In the genomic region with DNA sequence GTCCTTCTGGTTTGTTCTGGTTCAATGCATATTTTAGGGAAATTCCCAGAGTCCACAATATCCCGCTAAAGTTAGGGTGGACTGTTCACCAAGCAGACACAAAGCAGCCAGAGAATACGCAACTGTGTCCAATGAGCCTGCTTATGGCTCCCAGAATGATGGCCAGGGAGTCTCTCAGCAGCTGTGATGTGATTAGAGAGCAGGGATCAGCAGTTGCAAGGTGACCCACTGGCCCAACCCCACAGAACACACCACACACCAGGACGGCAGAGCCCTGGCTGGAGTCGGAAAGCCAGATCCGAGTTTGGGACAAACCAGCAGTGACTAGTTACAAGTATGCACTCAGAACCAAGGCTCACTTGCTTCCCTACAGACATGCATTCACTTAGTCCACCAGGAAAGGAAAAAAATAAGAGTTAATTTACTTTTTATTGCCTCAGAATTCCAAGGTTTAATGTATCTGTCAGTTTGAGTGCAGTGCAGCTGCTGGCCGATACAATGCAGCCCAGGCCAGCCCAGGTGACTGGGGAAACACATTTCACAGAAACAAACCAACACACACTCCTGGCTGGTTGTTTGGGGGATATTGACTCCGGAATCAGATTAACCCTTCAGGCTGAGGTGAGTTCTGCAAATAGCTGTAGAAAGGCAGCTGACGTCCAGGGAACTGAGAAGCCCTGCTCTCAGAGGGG, we compare ENCODE assay signal across 14 cellular contexts.
DNase-seq lines count a peak whose midpoint lies in the region; ATAC-seq and TF ChIP-seq lines count a peak whose summit lies in the region.
"Had no signal": no experiment of that assay in that cellular context is flagged by ENCODE, and none has a peak within 500 bp of the region (broad histone marks: within the 10 kb centered on the region; RNA-seq: fewer than 3 reads in every experiment).

No MANE protein-coding gene starts in this region.

- H3K9me2 ChIP-seq in GM23338 (ENCODE audit: insufficient read depth) (no peaks in the 10 kb centered on the region), hepatocyte (replicated peaks; ENCODE audit: insufficient read depth) (no peaks in the 10 kb centered on the region)

- WGBS in hepatocyte (ENCODE audit: low lambda C conversion rate, missing lambda C conversion rate): 64% methylated on average over 8 of the region's 8 CpGs

- H4K20me1 ChIP-seq in GM23338 (replicated peaks; ENCODE audit: insufficient read depth) (peaks cover 6% of the 10 kb centered on the region; the same call in 1 of the 2 replicates), hepatocyte (ENCODE audit: insufficient read depth, poor library complexity, severe bottlenecking) (peaks cover 2% of the 10 kb centered on the region)

- CTCF ChIA-PET in A673 (lab: Charles Lee): no interaction called here

- no peaks in the 10 kb centered on the region for H3K9me3 ChIP-seq in WERI-Rb-1 (ENCODE audit: severe bottlenecking)
- H3K9me3 ChIP-seq in hepatocyte (ENCODE audit: low read depth): no peaks in the 10 kb centered on the region
- no peaks in the 10 kb centered on the region for H3K9me3 ChIP-seq in A673 (ENCODE audit: low read depth, low read length, poor library complexity, severe bottlenecking)
- H3K9me3 ChIP-seq: adrenal gland had no signal

- H3K4me1 ChIP-seq in GM23338 (ENCODE audit: insufficient read depth) (0 out of 2 replicates have a peak, but pooled peaks cover 4% of the 10 kb centered on the region), hepatocyte (ENCODE audit: insufficient read depth) (peaks cover 86% of the 10 kb centered on the region), A673 (ENCODE audit: insufficient read depth, low read length, poor library complexity, severe bottlenecking) (peaks cover 41% of the 10 kb centered on the region)

- no peak overlapping the region for H3K4me2 ChIP-seq in GM23338
- H3K4me2 ChIP-seq in hepatocyte: no peak overlapping the region

- H3K27me3 Mint-ChIP-seq in GM23338 (ENCODE audit: insufficient read depth, low read depth, poor library complexity) (peaks cover 5% of the 10 kb centered on the region), progenitor cell of endocrine pancreas (no peaks in the 10 kb centered on the region)

- H3K27me3 ChIP-seq in GM23338 (ENCODE audit: insufficient read depth) (no peaks in the 10 kb centered on the region), WERI-Rb-1 (ENCODE audit: insufficient read depth, low read depth, severe bottlenecking) (no peaks in the 10 kb centered on the region), hepatocyte (no peaks in the 10 kb centered on the region), A673 (replicated peaks; ENCODE audit: insufficient read depth, low read depth, low read length, poor library complexity) (no peaks in the 10 kb centered on the region)
- H3K27me3 ChIP-seq: adrenal gland, foreskin keratinocyte had no signal

- intact Hi-C loops in sciatic nerve (cut with DNase I): no loop called here
- intact Hi-C loops in A673 (cut with micrococcal nuclease; ENCODE audit: unreplicated experiment): no loop called here

- H3K36me3 Mint-ChIP-seq in GM23338 (ENCODE audit: low read depth): peaks cover 5% of the 10 kb centered on the region
- peaks cover 4% of the 10 kb centered on the region for H3K36me3 Mint-ChIP-seq in progenitor cell of endocrine pancreas (ENCODE audit: insufficient read depth)

- POLR2A ChIA-PET in A673 (lab: Charles Lee; ENCODE audit: low non-redundant PET): no interaction called here

- H3K79me2 ChIP-seq in GM23338 (replicated peaks; ENCODE audit: insufficient read depth) (no peaks in the 10 kb centered on the region), hepatocyte (peaks cover 5% of the 10 kb centered on the region)

- TF ChIP-seq CTCF in GM23338 (conservative IDR thresholded peaks at IDR 0.05; ENCODE audit: low read depth in 2 of 2) (no peak), WERI-Rb-1 (IDR thresholded peaks at IDR 0.05; ENCODE audit: low read depth, low read length) (no peak), hepatocyte (IDR thresholded peaks at IDR 0.05; ENCODE audit: poor library complexity) (no peak), progenitor cell of endocrine pancreas (IDR thresholded peaks at IDR 0.05; ENCODE audit: unreplicated experiment) (no peak), A673 (conservative IDR thresholded peaks at IDR 0.05; ENCODE audit: low read depth, low read length) (no peak)

- H3K4me3 Mint-ChIP-seq in GM23338 (no peak overlapping the region), progenitor cell of endocrine pancreas (ENCODE audit: low read depth) (no peak overlapping the region)

- ATAC-seq in GM23338 (no peak), sciatic nerve (no peak)

- H3K4me1 Mint-ChIP-seq in GM23338 (peaks cover 25% of the 10 kb centered on the region), progenitor cell of endocrine pancreas (ENCODE audit: low read depth) (peaks cover 66% of the 10 kb centered on the region)

- H3K36me3 ChIP-seq in GM23338 (ENCODE audit: insufficient read depth): no peaks in the 10 kb centered on the region
- peaks cover 29% of the 10 kb centered on the region for H3K36me3 ChIP-seq in WERI-Rb-1
- no peaks in the 10 kb centered on the region for H3K36me3 ChIP-seq in hepatocyte (replicated peaks; ENCODE audit: insufficient read depth, low read depth)
- H3K36me3 ChIP-seq in A673 (ENCODE audit: insufficient read depth, low read length, poor library complexity, severe bottlenecking): no peaks in the 10 kb centered on the region
- H3K36me3 ChIP-seq: adrenal gland had no signal

- H3K27ac Mint-ChIP-seq in GM23338: 0 out of 2 replicates have a peak overlapping the region, but pooled peaks have one; percentile 19
- peak overlapping the region; percentile 89 for H3K27ac Mint-ChIP-seq in progenitor cell of endocrine pancreas

- H3F3A ChIP-seq in GM23338 (replicated peaks; ENCODE audit: low read depth): peaks cover 4% of the 10 kb centered on the region; the same call in 1 of the 2 replicates

- DNase-seq in GM23338 (ENCODE audit: low spot score) (no peak), WERI-Rb-1 (peak; percentile 44), hepatocyte (ENCODE audit: low spot score) (no peak), progenitor cell of endocrine pancreas (ENCODE audit: low spot score, unreplicated experiment) (no peak), sciatic nerve (ENCODE audit: low spot score) (no peak), A673 (ENCODE audit: low spot score) (no peak), NOMO-1 treated with dmso at 0.1 percent for 144 hours (lab: John Stamatoyannopoulos, UW; ENCODE audit: unreplicated experiment) (no peak)
- DNase-seq in activated effector memory CD4-positive, alpha-beta T cell treated with anti-CD3 and anti-CD28 coated beads, Interleukin-2, amount 50 U/mL, for 16 hours: no peak
- DNase-seq: activated CD8-positive, alpha-beta memory T cell treated with anti-CD3 and anti-CD28 coated beads, Interleukin-2, amount 50 U/mL, for 4 hours; DND-41; NCI-H524; occipital lobe had no signal

- H3K4me3 ChIP-seq in GM23338: no peak overlapping the region
- H3K4me3 ChIP-seq in WERI-Rb-1 (ENCODE audit: low read depth, low read length): no peak overlapping the region
- H3K4me3 ChIP-seq in hepatocyte: no peak overlapping the region
- no peak overlapping the region for H3K4me3 ChIP-seq in A673 (ENCODE audit: low read depth, low read length, poor library complexity, severe bottlenecking)
- H3K4me3 ChIP-seq: adrenal gland had no signal

- no TSS peak for BruUV-seq in A673 (replicated peaks; lab: Mats Ljungman, UMichigan)

- H3K9me3 Mint-ChIP-seq in GM23338 (no peaks in the 10 kb centered on the region), progenitor cell of endocrine pancreas (ENCODE audit: low read depth) (no peaks in the 10 kb centered on the region)

- no peak overlapping the region for H3K27ac ChIP-seq in GM23338 (ENCODE audit: low read depth)
- no peak overlapping the region for H3K27ac ChIP-seq in WERI-Rb-1
- peak overlapping the region; percentile 90 for H3K27ac ChIP-seq in hepatocyte
- H3K27ac ChIP-seq in A673 (ENCODE audit: low read depth, low read length, poor library complexity, severe bottlenecking): no peak overlapping the region

- H2AFZ ChIP-seq in GM23338 (no peak overlapping the region), hepatocyte (no peak overlapping the region)

TF ChIP-seq in GM23338, 12 proteins besides CTCF, POLR2A, EP300 and RAD21 (continues in another document):
- TF ChIP-seq CREB1 (CRISPR knock-in tag; IDR thresholded peaks at IDR 0.05; ENCODE audit: low read depth): no peak
- no peak for TF ChIP-seq ZNF114 (CRISPR knock-in tag; IDR thresholded peaks at IDR 0.05)
- TF ChIP-seq EZH2phosphoT487 (IDR thresholded peaks at IDR 0.05; ENCODE audit: unreplicated experiment): no peak
- no peak for TF ChIP-seq JUNB (IDR thresholded peaks at IDR 0.05; ENCODE audit: unreplicated experiment)
- TF ChIP-seq POLR2AphosphoS5 (IDR thresholded peaks at IDR 0.05; ENCODE audit: low read depth): no peak
- TF ChIP-seq, protein P1, sequence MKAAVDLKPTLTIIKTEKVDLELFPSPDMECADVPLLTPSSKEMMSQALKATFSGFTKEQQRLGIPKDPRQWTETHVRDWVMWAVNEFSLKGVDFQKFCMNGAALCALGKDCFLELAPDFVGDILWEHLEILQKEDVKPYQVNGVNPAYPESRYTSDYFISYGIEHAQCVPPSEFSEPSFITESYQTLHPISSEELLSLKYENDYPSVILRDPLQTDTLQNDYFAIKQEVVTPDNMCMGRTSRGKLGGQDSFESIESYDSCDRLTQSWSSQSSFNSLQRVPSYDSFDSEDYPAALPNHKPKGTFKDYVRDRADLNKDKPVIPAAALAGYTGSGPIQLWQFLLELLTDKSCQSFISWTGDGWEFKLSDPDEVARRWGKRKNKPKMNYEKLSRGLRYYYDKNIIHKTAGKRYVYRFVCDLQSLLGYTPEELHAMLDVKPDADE (IDR thresholded peaks at IDR 0.05): no peak
- no peak for TF ChIP-seq EZH2 (IDR thresholded peaks at IDR 0.05; ENCODE audit: low read depth, unreplicated experiment)
- TF ChIP-seq STAT1 (IDR thresholded peaks at IDR 0.05; ENCODE audit: unreplicated experiment): no peak
- TF ChIP-seq NANOG (IDR thresholded peaks at IDR 0.05; ENCODE audit: borderline replicate concordance): no peak
- no peak for TF ChIP-seq ZNF331 (CRISPR knock-in tag; IDR thresholded peaks at IDR 0.05; ENCODE audit: low read depth)
